8 cellular contexts compared by ENCODE assay signal in genomic region chr20:51318058-51318960, GRCh38.
DNase-seq lines count a peak whose midpoint lies in the region; ATAC-seq lines count a peak whose summit lies in the region.

No MANE protein-coding gene starts in this region.

- H3K27ac ChIP-seq in SJCRH30 (no peak overlapping the region), iPS DF 6.9 (ENCODE audit: low read length) (no peak overlapping the region)

- no CpG with 5 or more reads among the region's 27 CpGs for WGBS in iPS DF 6.9 (ENCODE audit: insufficient coverage, insufficient read length)

- H3K36me3 ChIP-seq in SJCRH30: no peaks in the 10 kb centered on the region
- H3K36me3 ChIP-seq in iPS DF 6.9 (ENCODE audit: control insufficient read depth, insufficient read depth, low read length): no peaks in the 10 kb centered on the region

- no peak overlapping the region for H3K4me3 ChIP-seq in SJCRH30
- no peak overlapping the region for H3K4me3 ChIP-seq in iPS DF 6.9 (ENCODE audit: low read length)

- H3K27me3 ChIP-seq in SJCRH30: no peaks in the 10 kb centered on the region
- no peaks in the 10 kb centered on the region; the same call in 1 of the 2 replicates for H3K27me3 ChIP-seq in iPS DF 6.9 (ENCODE audit: control insufficient read depth, insufficient read depth, low read length)

- peaks cover 21% of the 10 kb centered on the region for H3K4me1 ChIP-seq in SJCRH30
- H3K4me1 ChIP-seq in iPS DF 6.9 (ENCODE audit: control insufficient read depth, insufficient read depth, low read length): peaks cover 2% of the 10 kb centered on the region; the same call in 1 of the 2 replicates

- ATAC-seq in Right ventricle myocardium superior (ENCODE audit: poor library complexity) (no peak), Right ventricle myocardium inferior (no peak), HG02840 (IDR thresholded peaks at IDR 0.05; ENCODE audit: low FRiP score, unreplicated experiment) (no peak), HG03460 (IDR thresholded peaks at IDR 0.05; ENCODE audit: unreplicated experiment) (no peak)

- H3K9me3 ChIP-seq in SJCRH30 (replicated peaks): no peaks in the 10 kb centered on the region
- no peaks in the 10 kb centered on the region for H3K9me3 ChIP-seq in iPS DF 6.9 (ENCODE audit: control insufficient read depth, insufficient read depth, low read length)

- intact Hi-C loops in Right ventricle myocardium superior (cut with DNase I): no loop called here
- intact Hi-C loops in Right ventricle myocardium inferior (cut with DNase I): no loop called here

- peak; percentile 54 for DNase-seq in Right ventricle myocardium superior
- DNase-seq in Right ventricle myocardium inferior (ENCODE audit: missing footprints): no peak
- peak; percentile 66 to 77 for DNase-seq in SJCRH30
- peak; percentile 6 to 26 (median 18) for DNase-seq in activated naive CD4-positive, alpha-beta T cell (lab: John Stamatoyannopoulos, UW)
- peak; percentile 72 for DNase-seq in iPS DF 6.9 (ENCODE audit: low read depth, low spot score)
- DNase-seq in stimulated activated CD4-positive, alpha-beta T cell treated with anti-CD3 and anti-CD28 coated beads, TNF-alpha, amount 100 ng/mL, for 24 hours (ENCODE audit: low read depth in 3 of 3): peak; percentile 13 to 62 (median 21)
